Comparison of ENCODE assay signal across 8 cellular contexts in genomic region chr3:119891944-119892721, GRCh38.
DNase-seq lines count a peak whose midpoint lies in the region; ATAC-seq and TF ChIP-seq lines count a peak whose summit lies in the region.

No MANE protein-coding gene starts in this region.

- H3K4me1 ChIP-seq in heart right ventricle, result peaks cover 0 to 12% (median 9%) of the 10 kb centered on the region in 9 donors

- H3K4me3 Mint-ChIP-seq in activated naive CD8-positive, alpha-beta T cell treated with anti-CD3 and anti-CD28 coated beads, Interleukin-2, amount 10 ng/mL, durations not matched to agents 7 days and 5 days, result no peak overlapping the region

- H3K27me3 Mint-ChIP-seq in activated naive CD8-positive, alpha-beta T cell treated with anti-CD3 and anti-CD28 coated beads, Interleukin-2, amount 10 ng/mL, durations not matched to agents 7 days and 5 days, result no peaks in the 10 kb centered on the region

- DNase-seq in activated T-cell treated with anti-CD3 and anti-CD28 coated beads for 1 hour (ENCODE audit: low read depth) (peak; percentile 19), NOMO-1 treated with DMSO at 0.1 percent for 48 hours (lab: John Stamatoyannopoulos, UW; ENCODE audit: unreplicated experiment) (peak; percentile 74), heart right ventricle (peak in 1 of 2 donors; percentile 60), renal cortical epithelial cell (ENCODE audit: low read depth) (peak; percentile 76), GM19240 (ENCODE audit: insufficient read length, low spot score) (no peak)
- DNase-seq in activated T-cell treated with anti-CD3 and anti-CD28 coated beads, Interleukin-2, amount 50 U/mL, for 1 hour, result no peak
- DNase-seq in activated naive CD8-positive, alpha-beta T cell treated with anti-CD3 and anti-CD28 coated beads, Interleukin-2, amount 10 ng/mL, durations not matched to agents 7 days and 5 days, result no peak

- POLR2A ChIA-PET in activated naive CD8-positive, alpha-beta T cell treated with anti-CD3 and anti-CD28 coated beads, Interleukin-2, amount 10 ng/mL, durations not matched to agents 7 days and 5 days (lab: Charles Lee), result interaction anchor here (2.0 to 3.4 kb wide), 2 partner anchors 202 to 255 kb away, joined by 6 to 29 read pairs; partner anchors contain the start of gene GSK3B

- peak overlapping the region in 1 of 10 donors; percentile 11 for H3K27ac ChIP-seq in heart right ventricle

- H3K36me3 Mint-ChIP-seq in activated naive CD8-positive, alpha-beta T cell treated with anti-CD3 and anti-CD28 coated beads, Interleukin-2, amount 10 ng/mL, durations not matched to agents 7 days and 5 days, result peaks cover 37% of the 10 kb centered on the region

- ATAC-seq in HG03565 (IDR thresholded peaks at IDR 0.05; ENCODE audit: unreplicated experiment) (peak; percentile 45), heart right ventricle (peak; percentile 61 to 89 (median 84))
- ATAC-seq in activated naive CD8-positive, alpha-beta T cell treated with anti-CD3 and anti-CD28 coated beads, Interleukin-2, amount 10 ng/mL, durations not matched to agents 7 days and 5 days (ENCODE audit: low read depth), result peak; percentile 66

- intact Hi-C loops in heart right ventricle (cut with DNase I), result loop anchor here (1.0 to 10.0 kb wide), 13 partner anchors 199 to 663 kb away; partner anchors contain the start of gene GSK3B (in 4 of the 10)

- H3K4me1 Mint-ChIP-seq in activated naive CD8-positive, alpha-beta T cell treated with anti-CD3 and anti-CD28 coated beads, Interleukin-2, amount 10 ng/mL, durations not matched to agents 7 days and 5 days, result peaks cover 8% of the 10 kb centered on the region

- no peaks in the 10 kb centered on the region for H3K27me3 ChIP-seq in heart right ventricle

- peak overlapping the region in 1 of 10 donors; percentile 6 for H3K4me3 ChIP-seq in heart right ventricle

- H3K9me3 Mint-ChIP-seq in activated naive CD8-positive, alpha-beta T cell treated with anti-CD3 and anti-CD28 coated beads, Interleukin-2, amount 10 ng/mL, durations not matched to agents 7 days and 5 days, result peaks cover 4% of the 10 kb centered on the region

- H3K9me3 ChIP-seq in heart right ventricle, result peaks cover 0 to 23% (median 4%) of the 10 kb centered on the region in 11 donors

- 33 to 34% methylated on average over 10 of the region's 10 CpGs for WGBS in heart right ventricle, 2 donors

- peaks cover 0 to 45% (median 7%) of the 10 kb centered on the region in 9 donors for H3K36me3 ChIP-seq in heart right ventricle

- no peak overlapping the region for H3K27ac Mint-ChIP-seq in activated naive CD8-positive, alpha-beta T cell treated with anti-CD3 and anti-CD28 coated beads, Interleukin-2, amount 10 ng/mL, durations not matched to agents 7 days and 5 days

- TF ChIP-seq CTCF in heart right ventricle (IDR thresholded peaks at IDR 0.05), result peak; percentile 45 to 89 (median 75)

Comparison
In these comparisons a context has a peak if more than half of its experiments do, and no peak if none do; other contexts are left out.
1. DNase-seq: peak in activated T-cell treated with anti-CD3 and anti-CD28 coated beads for 1 hour (single experiment), NOMO-1 treated with DMSO at 0.1 percent for 48 hours (single experiment) and renal cortical epithelial cell (single experiment); none in activated T-cell treated with anti-CD3 and anti-CD28 coated beads, Interleukin-2, amount 50 U/mL, for 1 hour (single experiment), activated naive CD8-positive, alpha-beta T cell treated with anti-CD3 and anti-CD28 coated beads, Interleukin-2, amount 10 ng/mL, durations not matched to agents 7 days and 5 days (single experiment) and GM19240 (single experiment).
2. Peak in every context shown above with its lines, with median percentiles within 50 percentile points of each other: ATAC-seq.